ENCODE assay signal across 1 cellular context in the genomic region with DNA sequence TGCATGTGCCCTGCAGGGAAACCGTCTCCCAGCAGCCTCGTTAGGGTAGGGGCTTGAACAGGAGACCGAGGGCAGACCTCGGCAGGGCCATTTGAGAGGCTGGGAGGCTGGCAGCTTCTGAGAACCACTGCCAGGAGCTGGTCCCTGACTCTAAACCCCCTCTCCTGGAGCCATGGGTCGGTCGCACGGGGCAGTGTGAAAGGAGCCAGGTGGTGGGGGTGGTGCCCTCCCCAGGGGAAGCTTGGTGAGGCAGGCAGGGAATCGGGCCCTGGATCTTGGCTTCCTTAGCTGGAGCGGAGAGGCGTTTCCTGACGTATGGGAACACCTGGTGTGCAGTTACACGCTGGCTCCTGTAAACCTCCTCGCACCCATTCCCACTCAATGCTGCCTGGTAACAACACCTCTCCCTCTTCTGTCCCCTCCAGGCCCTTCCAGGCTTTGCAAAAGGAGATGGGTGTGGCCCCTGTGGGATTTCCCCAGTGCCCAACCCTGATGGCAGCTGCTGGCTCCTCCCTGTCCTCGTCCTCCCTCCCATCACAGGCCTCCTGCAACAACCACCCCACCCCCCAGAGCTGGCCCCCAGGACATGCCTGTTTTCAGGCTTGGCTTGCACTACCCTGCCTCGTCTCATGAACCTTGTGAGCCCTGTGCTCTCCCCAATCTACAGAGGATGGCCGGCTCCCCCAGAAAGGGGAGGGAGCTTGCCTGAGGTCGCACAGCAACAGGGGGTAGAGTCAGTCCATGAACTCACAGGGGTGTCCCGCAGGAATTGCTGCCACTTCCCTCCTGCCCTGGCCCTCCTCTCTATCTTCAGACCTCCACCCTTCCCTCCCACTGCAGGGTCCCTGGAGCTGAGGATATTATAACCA.
TF ChIP-seq lines count a peak whose summit lies in the region.

No MANE protein-coding gene starts in this region.

TF ChIP-seq in HepG2, 621 proteins besides CTCF, POLR2A, EP300 and RAD21:
- TF ChIP-seq MZF1 (CRISPR knock-in tag; IDR thresholded peaks at IDR 0.05; ENCODE audit: borderline replicate concordance) (no peak), ZMYM2 (CRISPR knock-in tag; IDR thresholded peaks at IDR 0.05) (no peak)
